ENCODE assay signal across 1 cellular context in the genomic region with DNA sequence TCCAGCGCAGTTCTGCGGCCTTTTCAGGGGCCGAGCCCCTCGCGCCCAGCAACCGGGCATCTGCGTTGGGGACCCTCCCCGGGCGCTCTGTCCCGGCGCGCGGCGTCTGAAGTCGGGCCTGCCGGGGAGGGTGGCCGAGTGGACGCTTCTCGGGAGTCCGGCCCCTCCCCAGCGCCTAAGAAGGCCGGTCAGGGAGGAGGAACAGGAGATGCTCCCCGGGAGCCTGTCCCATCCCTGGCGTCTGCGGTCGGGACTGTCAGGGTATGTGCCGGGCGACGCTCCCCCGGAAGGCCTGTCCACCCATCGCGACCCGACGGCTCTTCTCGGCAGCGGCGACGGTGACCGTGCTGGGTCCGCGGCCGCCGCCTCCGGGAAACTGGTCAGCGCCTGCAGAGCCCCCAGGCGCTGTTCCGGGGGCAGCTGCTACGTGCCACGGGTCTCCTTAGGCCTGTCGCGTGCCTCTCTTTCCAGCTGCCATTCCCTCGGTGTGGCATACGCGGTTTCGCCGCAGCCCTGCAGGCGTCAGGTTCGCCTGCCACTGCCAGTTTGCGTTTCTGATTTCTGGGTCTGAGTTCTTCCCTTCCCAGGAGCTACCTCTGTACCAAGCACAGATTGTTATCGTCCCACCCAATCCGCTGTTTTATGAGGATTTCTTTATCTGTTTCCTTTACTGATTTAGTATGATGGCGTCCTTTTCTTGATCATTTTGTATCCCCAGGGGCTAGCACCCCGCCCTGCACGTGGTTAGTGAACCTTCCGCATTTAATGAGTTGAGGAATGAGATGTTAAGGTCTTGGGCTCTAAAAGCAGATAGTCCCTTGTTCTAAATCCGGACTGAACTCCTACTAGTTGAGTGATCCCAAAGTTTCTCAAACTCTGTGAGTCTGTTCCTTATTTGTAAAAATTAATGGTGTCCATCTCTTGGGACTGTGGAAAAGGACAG.
A peak's percentile ranks its signal among the peaks of the same experiment; 100 is the strongest.
TF ChIP-seq lines count a peak whose summit lies in the region.

No MANE protein-coding gene starts in this region.

TF ChIP-seq in HepG2, 621 proteins besides CTCF, POLR2A, EP300 and RAD21 (continued from another document and continues in another):
- TF ChIP-seq, protein P1, sequence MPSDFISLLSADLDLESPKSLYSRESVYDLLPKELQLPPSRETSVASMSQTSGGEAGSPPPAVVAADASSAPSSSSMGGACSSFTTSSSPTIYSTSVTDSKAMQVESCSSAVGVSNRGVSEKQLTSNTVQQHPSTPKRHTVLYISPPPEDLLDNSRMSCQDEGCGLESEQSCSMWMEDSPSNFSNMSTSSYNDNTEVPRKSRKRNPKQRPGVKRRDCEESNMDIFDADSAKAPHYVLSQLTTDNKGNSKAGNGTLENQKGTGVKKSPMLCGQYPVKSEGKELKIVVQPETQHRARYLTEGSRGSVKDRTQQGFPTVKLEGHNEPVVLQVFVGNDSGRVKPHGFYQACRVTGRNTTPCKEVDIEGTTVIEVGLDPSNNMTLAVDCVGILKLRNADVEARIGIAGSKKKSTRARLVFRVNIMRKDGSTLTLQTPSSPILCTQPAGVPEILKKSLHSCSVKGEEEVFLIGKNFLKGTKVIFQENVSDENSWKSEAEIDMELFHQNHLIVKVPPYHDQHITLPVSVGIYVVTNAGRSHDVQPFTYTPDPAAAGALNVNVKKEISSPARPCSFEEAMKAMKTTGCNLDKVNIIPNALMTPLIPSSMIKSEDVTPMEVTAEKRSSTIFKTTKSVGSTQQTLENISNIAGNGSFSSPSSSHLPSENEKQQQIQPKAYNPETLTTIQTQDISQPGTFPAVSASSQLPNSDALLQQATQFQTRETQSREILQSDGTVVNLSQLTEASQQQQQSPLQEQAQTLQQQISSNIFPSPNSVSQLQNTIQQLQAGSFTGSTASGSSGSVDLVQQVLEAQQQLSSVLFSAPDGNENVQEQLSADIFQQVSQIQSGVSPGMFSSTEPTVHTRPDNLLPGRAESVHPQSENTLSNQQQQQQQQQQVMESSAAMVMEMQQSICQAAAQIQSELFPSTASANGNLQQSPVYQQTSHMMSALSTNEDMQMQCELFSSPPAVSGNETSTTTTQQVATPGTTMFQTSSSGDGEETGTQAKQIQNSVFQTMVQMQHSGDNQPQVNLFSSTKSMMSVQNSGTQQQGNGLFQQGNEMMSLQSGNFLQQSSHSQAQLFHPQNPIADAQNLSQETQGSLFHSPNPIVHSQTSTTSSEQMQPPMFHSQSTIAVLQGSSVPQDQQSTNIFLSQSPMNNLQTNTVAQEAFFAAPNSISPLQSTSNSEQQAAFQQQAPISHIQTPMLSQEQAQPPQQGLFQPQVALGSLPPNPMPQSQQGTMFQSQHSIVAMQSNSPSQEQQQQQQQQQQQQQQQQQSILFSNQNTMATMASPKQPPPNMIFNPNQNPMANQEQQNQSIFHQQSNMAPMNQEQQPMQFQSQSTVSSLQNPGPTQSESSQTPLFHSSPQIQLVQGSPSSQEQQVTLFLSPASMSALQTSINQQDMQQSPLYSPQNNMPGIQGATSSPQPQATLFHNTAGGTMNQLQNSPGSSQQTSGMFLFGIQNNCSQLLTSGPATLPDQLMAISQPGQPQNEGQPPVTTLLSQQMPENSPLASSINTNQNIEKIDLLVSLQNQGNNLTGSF (CRISPR knock-in tag; IDR thresholded peaks at IDR 0.05) = no peak
- TF ChIP-seq PRMT3 (CRISPR knock-in tag; IDR thresholded peaks at IDR 0.05; ENCODE audit: borderline replicate concordance, low read depth) (no peak), ELF4 (CRISPR knock-in tag; IDR thresholded peaks at IDR 0.05; ENCODE audit: borderline replicate concordance) (no peak), ZNF546 (CRISPR knock-in tag; conservative IDR thresholded peaks at IDR 0.05) (0 out of 2 replicates have a peak, but pooled peaks have one; percentile 54), ATF7 (IDR thresholded peaks at IDR 0.05) (no peak), ATF7 (CRISPR knock-in tag; IDR thresholded peaks at IDR 0.05) (no peak), MAFF (IDR thresholded peaks at IDR 0.05; ENCODE audit: low read depth, low read length) (no peak), ZNF773 (CRISPR knock-in tag; IDR thresholded peaks at IDR 0.05; ENCODE audit: borderline replicate concordance) (no peak), ZNF329 (CRISPR knock-in tag; IDR thresholded peaks at IDR 0.05; ENCODE audit: low read depth) (no peak), POLR2AphosphoS5 (IDR thresholded peaks at IDR 0.05; ENCODE audit: low read depth, low read length) (no peak), SAFB2 (CRISPR knock-in tag; IDR thresholded peaks at IDR 0.05; ENCODE audit: borderline replicate concordance, low read depth) (no peak), ONECUT2 (CRISPR knock-in tag; IDR thresholded peaks at IDR 0.05) (no peak), ZNF556 (CRISPR knock-in tag; IDR thresholded peaks at IDR 0.05; ENCODE audit: borderline replicate concordance) (no peak), CEBPG (CRISPR knock-in tag; IDR thresholded peaks at IDR 0.05) (no peak), KLF13 (CRISPR knock-in tag; IDR thresholded peaks at IDR 0.05) (no peak), NCOA1 (CRISPR knock-in tag; IDR thresholded peaks at IDR 0.05) (no peak), ZNF652 (CRISPR knock-in tag; IDR thresholded peaks at IDR 0.05; ENCODE audit: borderline replicate concordance, low read depth) (no peak), HHEX (CRISPR knock-in tag; IDR thresholded peaks at IDR 0.05) (no peak), RARG (CRISPR knock-in tag; IDR thresholded peaks at IDR 0.05; ENCODE audit: low read depth) (no peak), ZNF598 (CRISPR knock-in tag; IDR thresholded peaks at IDR 0.05; ENCODE audit: borderline replicate concordance) (no peak), TRIM24 (CRISPR knock-in tag; IDR thresholded peaks at IDR 0.05) (no peak), ZNF552 (CRISPR knock-in tag; IDR thresholded peaks at IDR 0.05; ENCODE audit: borderline replicate concordance) (no peak), ZNF232 (CRISPR knock-in tag; IDR thresholded peaks at IDR 0.05; ENCODE audit: borderline replicate concordance) (no peak), ZNF672 (CRISPR knock-in tag; IDR thresholded peaks at IDR 0.05) (no peak), SRF (IDR thresholded peaks at IDR 0.05; ENCODE audit: low read depth, low read length) (no peak), GFI1 (CRISPR knock-in tag; IDR thresholded peaks at IDR 0.05; ENCODE audit: borderline replicate concordance) (no peak), MIER2 (CRISPR knock-in tag; IDR thresholded peaks at IDR 0.05) (no peak), MYC (CRISPR knock-in tag; IDR thresholded peaks at IDR 0.05; ENCODE audit: borderline replicate concordance) (peak; percentile 15; the same call in 1 of the 2 replicates), ZNF350 (CRISPR knock-in tag; IDR thresholded peaks at IDR 0.05; ENCODE audit: borderline replicate concordance, low read depth) (peak; percentile 71; the same call in 1 of the 2 replicates), ZNF841 (CRISPR knock-in tag; IDR thresholded peaks at IDR 0.05; ENCODE audit: borderline replicate concordance) (no peak), ZNF343 (CRISPR knock-in tag; IDR thresholded peaks at IDR 0.05) (no peak), SNAI1 (CRISPR knock-in tag; IDR thresholded peaks at IDR 0.05; ENCODE audit: borderline replicate concordance) (0 out of 2 replicates have a peak, but pooled peaks have one; percentile 24), GATAD1 (CRISPR knock-in tag; IDR thresholded peaks at IDR 0.05) (no peak), SOX6 (IDR thresholded peaks at IDR 0.05) (no peak), SOX6 (CRISPR knock-in tag; IDR thresholded peaks at IDR 0.05) (0 out of 2 replicates have a peak, but pooled peaks have one; percentile 9), ZNF468 (CRISPR knock-in tag; IDR thresholded peaks at IDR 0.05) (no peak), SMAD9 (CRISPR knock-in tag; IDR thresholded peaks at IDR 0.05) (no peak), HOXA5 (CRISPR knock-in tag; IDR thresholded peaks at IDR 0.05) (no peak), ZNF10 (CRISPR knock-in tag; IDR thresholded peaks at IDR 0.05; ENCODE audit: borderline replicate concordance, low read depth) (no peak), NFIB (CRISPR knock-in tag; IDR thresholded peaks at IDR 0.05; ENCODE audit: borderline replicate concordance) (no peak), ZNF530 (CRISPR knock-in tag; IDR thresholded peaks at IDR 0.05; ENCODE audit: low read depth) (no peak)
- TF ChIP-seq, protein P2, sequence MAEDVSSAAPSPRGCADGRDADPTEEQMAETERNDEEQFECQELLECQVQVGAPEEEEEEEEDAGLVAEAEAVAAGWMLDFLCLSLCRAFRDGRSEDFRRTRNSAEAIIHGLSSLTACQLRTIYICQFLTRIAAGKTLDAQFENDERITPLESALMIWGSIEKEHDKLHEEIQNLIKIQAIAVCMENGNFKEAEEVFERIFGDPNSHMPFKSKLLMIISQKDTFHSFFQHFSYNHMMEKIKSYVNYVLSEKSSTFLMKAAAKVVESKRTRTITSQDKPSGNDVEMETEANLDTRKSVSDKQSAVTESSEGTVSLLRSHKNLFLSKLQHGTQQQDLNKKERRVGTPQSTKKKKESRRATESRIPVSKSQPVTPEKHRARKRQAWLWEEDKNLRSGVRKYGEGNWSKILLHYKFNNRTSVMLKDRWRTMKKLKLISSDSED (CRISPR knock-in tag; IDR thresholded peaks at IDR 0.05) = no peak
- TF ChIP-seq, protein P3, sequence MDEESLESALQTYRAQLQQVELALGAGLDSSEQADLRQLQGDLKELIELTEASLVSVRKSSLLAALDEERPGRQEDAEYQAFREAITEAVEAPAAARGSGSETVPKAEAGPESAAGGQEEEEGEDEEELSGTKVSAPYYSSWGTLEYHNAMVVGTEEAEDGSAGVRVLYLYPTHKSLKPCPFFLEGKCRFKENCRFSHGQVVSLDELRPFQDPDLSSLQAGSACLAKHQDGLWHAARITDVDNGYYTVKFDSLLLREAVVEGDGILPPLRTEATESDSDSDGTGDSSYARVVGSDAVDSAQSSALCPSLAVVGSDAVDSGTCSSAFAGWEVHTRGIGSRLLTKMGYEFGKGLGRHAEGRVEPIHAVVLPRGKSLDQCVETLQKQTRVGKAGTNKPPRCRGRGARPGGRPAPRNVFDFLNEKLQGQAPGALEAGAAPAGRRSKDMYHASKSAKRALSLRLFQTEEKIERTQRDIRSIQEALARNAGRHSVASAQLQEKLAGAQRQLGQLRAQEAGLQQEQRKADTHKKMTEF (CRISPR knock-in tag; IDR thresholded peaks at IDR 0.05) = peak; percentile 58; the same call in 1 of the 2 replicates
- TF ChIP-seq, protein P4, sequence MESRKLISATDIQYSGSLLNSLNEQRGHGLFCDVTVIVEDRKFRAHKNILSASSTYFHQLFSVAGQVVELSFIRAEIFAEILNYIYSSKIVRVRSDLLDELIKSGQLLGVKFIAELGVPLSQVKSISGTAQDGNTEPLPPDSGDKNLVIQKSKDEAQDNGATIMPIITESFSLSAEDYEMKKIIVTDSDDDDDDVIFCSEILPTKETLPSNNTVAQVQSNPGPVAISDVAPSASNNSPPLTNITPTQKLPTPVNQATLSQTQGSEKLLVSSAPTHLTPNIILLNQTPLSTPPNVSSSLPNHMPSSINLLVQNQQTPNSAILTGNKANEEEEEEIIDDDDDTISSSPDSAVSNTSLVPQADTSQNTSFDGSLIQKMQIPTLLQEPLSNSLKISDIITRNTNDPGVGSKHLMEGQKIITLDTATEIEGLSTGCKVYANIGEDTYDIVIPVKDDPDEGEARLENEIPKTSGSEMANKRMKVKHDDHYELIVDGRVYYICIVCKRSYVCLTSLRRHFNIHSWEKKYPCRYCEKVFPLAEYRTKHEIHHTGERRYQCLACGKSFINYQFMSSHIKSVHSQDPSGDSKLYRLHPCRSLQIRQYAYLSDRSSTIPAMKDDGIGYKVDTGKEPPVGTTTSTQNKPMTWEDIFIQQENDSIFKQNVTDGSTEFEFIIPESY (CRISPR knock-in tag; IDR thresholded peaks at IDR 0.05) = no peak
- TF ChIP-seq, protein P5, sequence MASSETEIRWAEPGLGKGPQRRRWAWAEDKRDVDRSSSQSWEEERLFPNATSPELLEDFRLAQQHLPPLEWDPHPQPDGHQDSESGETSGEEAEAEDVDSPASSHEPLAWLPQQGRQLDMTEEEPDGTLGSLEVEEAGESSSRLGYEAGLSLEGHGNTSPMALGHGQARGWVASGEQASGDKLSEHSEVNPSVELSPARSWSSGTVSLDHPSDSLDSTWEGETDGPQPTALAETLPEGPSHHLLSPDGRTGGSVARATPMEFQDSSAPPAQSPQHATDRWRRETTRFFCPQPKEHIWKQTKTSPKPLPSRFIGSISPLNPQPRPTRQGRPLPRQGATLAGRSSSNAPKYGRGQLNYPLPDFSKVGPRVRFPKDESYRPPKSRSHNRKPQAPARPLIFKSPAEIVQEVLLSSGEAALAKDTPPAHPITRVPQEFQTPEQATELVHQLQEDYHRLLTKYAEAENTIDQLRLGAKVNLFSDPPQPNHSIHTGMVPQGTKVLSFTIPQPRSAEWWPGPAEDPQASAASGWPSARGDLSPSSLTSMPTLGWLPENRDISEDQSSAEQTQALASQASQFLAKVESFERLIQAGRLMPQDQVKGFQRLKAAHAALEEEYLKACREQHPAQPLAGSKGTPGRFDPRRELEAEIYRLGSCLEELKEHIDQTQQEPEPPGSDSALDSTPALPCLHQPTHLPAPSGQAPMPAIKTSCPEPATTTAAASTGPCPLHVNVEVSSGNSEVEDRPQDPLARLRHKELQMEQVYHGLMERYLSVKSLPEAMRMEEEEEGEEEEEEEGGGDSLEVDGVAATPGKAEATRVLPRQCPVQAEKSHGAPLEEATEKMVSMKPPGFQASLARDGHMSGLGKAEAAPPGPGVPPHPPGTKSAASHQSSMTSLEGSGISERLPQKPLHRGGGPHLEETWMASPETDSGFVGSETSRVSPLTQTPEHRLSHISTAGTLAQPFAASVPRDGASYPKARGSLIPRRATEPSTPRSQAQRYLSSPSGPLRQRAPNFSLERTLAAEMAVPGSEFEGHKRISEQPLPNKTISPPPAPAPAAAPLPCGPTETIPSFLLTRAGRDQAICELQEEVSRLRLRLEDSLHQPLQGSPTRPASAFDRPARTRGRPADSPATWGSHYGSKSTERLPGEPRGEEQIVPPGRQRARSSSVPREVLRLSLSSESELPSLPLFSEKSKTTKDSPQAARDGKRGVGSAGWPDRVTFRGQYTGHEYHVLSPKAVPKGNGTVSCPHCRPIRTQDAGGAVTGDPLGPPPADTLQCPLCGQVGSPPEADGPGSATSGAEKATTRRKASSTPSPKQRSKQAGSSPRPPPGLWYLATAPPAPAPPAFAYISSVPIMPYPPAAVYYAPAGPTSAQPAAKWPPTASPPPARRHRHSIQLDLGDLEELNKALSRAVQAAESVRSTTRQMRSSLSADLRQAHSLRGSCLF (CRISPR knock-in tag; IDR thresholded peaks at IDR 0.05; ENCODE audit: borderline replicate concordance) = no peak; the same call in 1 of the 2 replicates
- TF ChIP-seq, protein P6, sequence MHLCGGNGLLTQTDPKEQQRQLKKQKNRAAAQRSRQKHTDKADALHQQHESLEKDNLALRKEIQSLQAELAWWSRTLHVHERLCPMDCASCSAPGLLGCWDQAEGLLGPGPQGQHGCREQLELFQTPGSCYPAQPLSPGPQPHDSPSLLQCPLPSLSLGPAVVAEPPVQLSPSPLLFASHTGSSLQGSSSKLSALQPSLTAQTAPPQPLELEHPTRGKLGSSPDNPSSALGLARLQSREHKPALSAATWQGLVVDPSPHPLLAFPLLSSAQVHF (CRISPR knock-in tag; IDR thresholded peaks at IDR 0.05) = no peak
- TF ChIP-seq, protein P7, sequence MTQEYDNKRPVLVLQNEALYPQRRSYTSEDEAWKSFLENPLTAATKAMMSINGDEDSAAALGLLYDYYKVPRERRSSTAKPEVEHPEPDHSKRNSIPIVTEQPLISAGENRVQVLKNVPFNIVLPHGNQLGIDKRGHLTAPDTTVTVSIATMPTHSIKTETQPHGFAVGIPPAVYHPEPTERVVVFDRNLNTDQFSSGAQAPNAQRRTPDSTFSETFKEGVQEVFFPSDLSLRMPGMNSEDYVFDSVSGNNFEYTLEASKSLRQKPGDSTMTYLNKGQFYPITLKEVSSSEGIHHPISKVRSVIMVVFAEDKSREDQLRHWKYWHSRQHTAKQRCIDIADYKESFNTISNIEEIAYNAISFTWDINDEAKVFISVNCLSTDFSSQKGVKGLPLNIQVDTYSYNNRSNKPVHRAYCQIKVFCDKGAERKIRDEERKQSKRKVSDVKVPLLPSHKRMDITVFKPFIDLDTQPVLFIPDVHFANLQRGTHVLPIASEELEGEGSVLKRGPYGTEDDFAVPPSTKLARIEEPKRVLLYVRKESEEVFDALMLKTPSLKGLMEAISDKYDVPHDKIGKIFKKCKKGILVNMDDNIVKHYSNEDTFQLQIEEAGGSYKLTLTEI (CRISPR knock-in tag; conservative IDR thresholded peaks at IDR 0.05) = no peak
